ENCODE assay signal across 8 cellular contexts in the genomic region with DNA sequence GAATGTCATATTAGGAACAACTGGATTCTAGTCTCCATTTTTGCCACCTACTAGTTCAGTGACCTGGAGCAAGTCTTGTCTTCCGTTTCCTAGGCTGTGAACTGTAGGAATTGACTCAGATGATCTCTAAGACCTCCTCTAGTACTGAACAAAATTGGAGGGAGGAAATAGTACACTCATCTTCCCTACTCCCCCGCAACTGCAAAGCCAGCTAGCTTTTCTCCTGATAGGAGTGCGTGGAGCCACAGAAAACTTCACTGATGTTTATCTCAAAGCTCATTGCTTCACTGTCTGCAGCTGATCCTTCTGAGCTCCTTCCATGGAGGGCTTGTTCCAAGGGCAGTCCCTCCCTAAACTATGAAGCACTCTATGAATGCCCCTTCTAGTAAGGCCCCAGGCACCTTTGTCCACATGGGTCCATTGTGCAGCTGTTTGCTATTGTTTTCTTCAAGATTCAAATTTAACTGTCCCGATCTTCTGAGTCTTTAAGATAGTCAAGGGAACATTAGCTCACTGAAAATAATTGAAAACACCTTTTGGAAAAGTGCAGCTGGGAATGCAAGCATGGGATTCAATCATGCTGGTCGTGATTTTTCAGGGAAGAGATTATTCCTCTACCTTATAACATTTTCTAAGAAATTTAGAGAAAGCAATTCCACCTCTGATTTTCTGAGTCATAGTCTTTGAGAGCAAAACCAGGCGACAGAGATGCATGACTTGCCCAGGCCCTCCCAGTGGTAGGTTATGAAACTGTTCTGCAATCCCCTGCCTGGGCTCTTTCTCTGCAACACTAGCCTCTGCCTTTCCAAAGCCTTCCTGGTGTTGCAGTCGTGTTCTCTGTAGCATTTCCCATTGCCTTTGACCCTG. TPM values are rescaled to one million over a fixed set of nuclear protein-coding genes. Genes with fewer than 3 reads are reported as not detected.
A peak's percentile ranks its signal among the peaks of the same experiment; 100 is the strongest.
DNase-seq lines count a peak whose midpoint lies in the region; ATAC-seq and TF ChIP-seq lines count a peak whose summit lies in the region.

No MANE protein-coding gene starts in this region.

- no peak overlapping the region for H3K27ac ChIP-seq in iPS-20b (ENCODE audit: low read length)

- H3K4me1 Mint-ChIP-seq in activated CD4-positive, alpha-beta memory T cell treated with anti-CD3 and anti-CD28 coated beads for 36 hours (ENCODE audit: low read depth) = peaks cover 20% of the 10 kb centered on the region

- DNase-seq in HuH-7 (ENCODE audit: low spot score) (peak; percentile 57), ureter (ENCODE audit: low spot score) (no peak), anterior cingulate cortex (lab: John Stamatoyannopoulos, UW) (no peak), COLO829 (ENCODE audit: low spot score) (no peak)
- peak; percentile 45 for DNase-seq in activated CD4-positive, alpha-beta memory T cell treated with anti-CD3 and anti-CD28 coated beads for 36 hours

- H3K27ac Mint-ChIP-seq in activated CD4-positive, alpha-beta memory T cell treated with anti-CD3 and anti-CD28 coated beads for 36 hours = no peak overlapping the region

- H3K9me3 ChIP-seq in iPS-20b (ENCODE audit: insufficient read depth, low read depth, low read length) = no peaks in the 10 kb centered on the region

- H3K27me3 ChIP-seq in iPS-20b (ENCODE audit: insufficient read depth, low read length) = no peaks in the 10 kb centered on the region

- no peaks in the 10 kb centered on the region for H3K9me3 Mint-ChIP-seq in activated CD4-positive, alpha-beta memory T cell treated with anti-CD3 and anti-CD28 coated beads for 36 hours

- ATAC-seq in GM21825 (IDR thresholded peaks at IDR 0.05; ENCODE audit: unreplicated experiment) = peak; percentile 82

- POLR2A ChIA-PET in activated CD4-positive, alpha-beta memory T cell treated with anti-CD3 and anti-CD28 coated beads for 36 hours (lab: Charles Lee) = no interaction called here

- no peak overlapping the region for H3K4me3 Mint-ChIP-seq in activated CD4-positive, alpha-beta memory T cell treated with anti-CD3 and anti-CD28 coated beads for 36 hours

- intact Hi-C loops in activated CD4-positive, alpha-beta memory T cell treated with anti-CD3 and anti-CD28 coated beads for 36 hours (cut with micrococcal nuclease) = loop anchor here (5.0 kb wide), 1 partner anchor 122 kb away; no protein-coding TSS in a partner anchor

- TF ChIP-seq CTCF in GM12875 (IDR thresholded peaks at IDR 0.05; ENCODE audit: borderline replicate concordance, insufficient read depth, low read depth, low read length) = peak; percentile 76

- no peaks in the 10 kb centered on the region for H3K36me3 ChIP-seq in iPS-20b (ENCODE audit: insufficient read depth, low read depth, low read length)

- peaks cover 23% of the 10 kb centered on the region for H3K4me1 ChIP-seq in iPS-20b (ENCODE audit: insufficient read depth, low read length)

- CTCF ChIA-PET in activated CD4-positive, alpha-beta memory T cell treated with anti-CD3 and anti-CD28 coated beads for 36 hours (lab: Charles Lee) = interaction anchor here (0.7 to 3.7 kb wide), 9 partner anchors 13 to 258 kb away, joined by 3 to 24 read pairs (median 4); no protein-coding TSS in a partner anchor

- H3K9ac ChIP-seq in iPS-20b (ENCODE audit: low read depth, low read length) = 0 out of 2 replicates have a peak overlapping the region, but pooled peaks have one; percentile 0

- H3K27me3 Mint-ChIP-seq in activated CD4-positive, alpha-beta memory T cell treated with anti-CD3 and anti-CD28 coated beads for 36 hours = no peaks in the 10 kb centered on the region

- H3K4me3 ChIP-seq in GM12875 (ENCODE audit: low read depth, low read length) (no peak overlapping the region), iPS-20b (ENCODE audit: low read length) (no peak overlapping the region)

- H3K36me3 Mint-ChIP-seq in activated CD4-positive, alpha-beta memory T cell treated with anti-CD3 and anti-CD28 coated beads for 36 hours = peaks cover 3% of the 10 kb centered on the region

RNA-seq across cellular contexts. Expression of a gene that starts 24.3 kb away (rescaled TPM):
- under 1 TPM; 0.10 to 0.17 TPM for total RNA-seq in activated CD4-positive, alpha-beta memory T cell treated with anti-CD3 and anti-CD28 coated beads for 36 hours
- total RNA-seq in ureter = 136 TPM

Comparison
In these comparisons a context has a peak if more than half of its experiments do, and no peak if none do; other contexts are left out.
1. DNase-seq: peak in HuH-7 (single experiment) and activated CD4-positive, alpha-beta memory T cell treated with anti-CD3 and anti-CD28 coated beads for 36 hours (single experiment); none in ureter (single experiment), anterior cingulate cortex (0 of 58) and COLO829 (single experiment).
2. RNA of a gene that starts 24.3 kb away (total RNA-seq): 136 TPM in ureter (single experiment); 0.10 to 0.17 TPM in activated CD4-positive, alpha-beta memory T cell treated with anti-CD3 and anti-CD28 coated beads for 36 hours; every median in the first group is over 100 times any median in the second.